ENCODE assay signal across 8 cellular contexts in genomic region chr17:58329035-58329807, GRCh38. TPM values are rescaled to one million over a fixed set of nuclear protein-coding genes. Genes with fewer than 3 reads are reported as not detected.
A peak's percentile ranks its signal among the peaks of the same experiment; 100 is the strongest.
DNase-seq lines count a peak whose midpoint lies in the region; ATAC-seq and TF ChIP-seq lines count a peak whose summit lies in the region.

No MANE protein-coding gene starts in this region.

- peaks cover 54% of the 10 kb centered on the region for H3K4me1 Mint-ChIP-seq in CD8-positive, alpha-beta T cell (ENCODE audit: low read depth)
- H3K4me1 Mint-ChIP-seq in WTC11: peaks cover 57% of the 10 kb centered on the region
- H3K4me1 Mint-ChIP-seq in neural crest cell: peaks cover 40% of the 10 kb centered on the region

- H3K27me3 ChIP-seq in CD8-positive, alpha-beta T cell (ENCODE audit: insufficient read depth, low read length): no peaks in the 10 kb centered on the region
- H3K27me3 ChIP-seq in colonic mucosa (no peaks in the 10 kb centered on the region), upper lobe of left lung (peaks cover 0 to 5% (median 0%) of the 10 kb centered on the region in 4 donors), testis (no peaks in the 10 kb centered on the region)

- no peaks in the 10 kb centered on the region for H3K27me3 Mint-ChIP-seq in CD8-positive, alpha-beta T cell (ENCODE audit: low read depth)
- peaks cover 11% of the 10 kb centered on the region for H3K27me3 Mint-ChIP-seq in WTC11 (ENCODE audit: low read depth)
- no peaks in the 10 kb centered on the region for H3K27me3 Mint-ChIP-seq in neural crest cell (ENCODE audit: low read depth)

- TF ChIP-seq CTCF in CD8-positive, alpha-beta T cell (IDR thresholded peaks at IDR 0.05): peak; percentile 84
- TF ChIP-seq CTCF in WTC11 (IDR thresholded peaks at IDR 0.05) (0 out of 2 replicates have a peak, but pooled peaks have one; percentile 16), colonic mucosa (IDR thresholded peaks at IDR 0.05) (no peak), neural crest cell (conservative IDR thresholded peaks at IDR 0.05) (no peak), upper lobe of left lung (IDR thresholded peaks at IDR 0.05) (peak in 5 of 6 experiments; percentile 11 to 30 (median 20)), testis (IDR thresholded peaks at IDR 0.05) (no peak)

- H3K9ac ChIP-seq in colonic mucosa (ENCODE audit: low read depth in 2 of 2, low read length in 2 of 2): peak overlapping the region in 1 of 2 donors; percentile 34

- peak in 6 of 7 experiments; percentile 56 to 90 (median 76) for DNase-seq in CD8-positive, alpha-beta T cell
- DNase-seq in WTC11 (ENCODE audit: low spot score): peak; percentile 61
- no peak for DNase-seq in colonic mucosa
- no peak for DNase-seq in neural crest cell (ENCODE audit: low read depth, low spot score)
- peak in 1 of 2 donors; percentile 74 for DNase-seq in upper lobe of left lung
- no peak for DNase-seq in testis

- H3K4me3 Mint-ChIP-seq in CD8-positive, alpha-beta T cell: peak overlapping the region; percentile 92
- H3K4me3 Mint-ChIP-seq in WTC11 (peak overlapping the region; percentile 41), neural crest cell (peak overlapping the region; percentile 64)

- ATAC-seq in CD8-positive, alpha-beta T cell: peak; percentile 36
- ATAC-seq in GM19467 (IDR thresholded peaks at IDR 0.05; ENCODE audit: unreplicated experiment) (peak; percentile 38), HG03558 (IDR thresholded peaks at IDR 0.05; ENCODE audit: extremely low read depth, unreplicated experiment) (peak; percentile 27), WTC11 (peak; percentile 48), upper lobe of left lung (ENCODE audit: low FRiP score in 2 of 2) (peak; percentile 53 to 61)

- 26 to 46% methylated on average over 10 to 16 of the region's 16 CpGs for WGBS in upper lobe of left lung, 2 donors
- WGBS in testis, 2 donors: 49 to 57% methylated on average over 16 of the region's 16 CpGs

- POLR2A ChIA-PET in CD8-positive, alpha-beta T cell (lab: Charles Lee): interaction anchor here (1.1 to 19.1 kb wide), 7 partner anchors 12 to 88 kb away, joined by 3 to 773 read pairs (median 9); partner anchors contain the start of genes RNF43 and SUPT4H1
- POLR2A ChIA-PET in WTC11 (lab: Charles Lee): no interaction called here

- H3K9me3 Mint-ChIP-seq in CD8-positive, alpha-beta T cell: no peaks in the 10 kb centered on the region
- H3K9me3 Mint-ChIP-seq in WTC11 (no peaks in the 10 kb centered on the region), neural crest cell (no peaks in the 10 kb centered on the region)

- peak overlapping the region; percentile 96 for H3K27ac Mint-ChIP-seq in CD8-positive, alpha-beta T cell
- H3K27ac Mint-ChIP-seq in WTC11: peak overlapping the region; percentile 44
- H3K27ac Mint-ChIP-seq in neural crest cell (ENCODE audit: unreplicated experiment): peak overlapping the region; percentile 63

- H3K36me3 ChIP-seq in CD8-positive, alpha-beta T cell (ENCODE audit: insufficient read depth, low read length): peaks cover 15% of the 10 kb centered on the region
- H3K36me3 ChIP-seq in colonic mucosa (no peaks in the 10 kb centered on the region), upper lobe of left lung (no peaks in the 10 kb centered on the region), testis (ENCODE audit: low read depth, missing control alignments) (no peaks in the 10 kb centered on the region)

- H3K9me3 ChIP-seq in CD8-positive, alpha-beta T cell (ENCODE audit: low read length): no peaks in the 10 kb centered on the region
- H3K9me3 ChIP-seq in colonic mucosa: no peaks in the 10 kb centered on the region
- no peaks in the 10 kb centered on the region for H3K9me3 ChIP-seq in upper lobe of left lung
- H3K9me3 ChIP-seq in testis: no peaks in the 10 kb centered on the region

- H3K27ac ChIP-seq in CD8-positive, alpha-beta T cell (ENCODE audit: low read depth, low read length): peak overlapping the region; percentile 48
- peak overlapping the region; percentile 36 for H3K27ac ChIP-seq in colonic mucosa
- peak overlapping the region; percentile 17 to 49 (median 44) for H3K27ac ChIP-seq in upper lobe of left lung
- no peak overlapping the region for H3K27ac ChIP-seq in testis

- H3K36me3 Mint-ChIP-seq in CD8-positive, alpha-beta T cell: peaks cover 41% of the 10 kb centered on the region
- H3K36me3 Mint-ChIP-seq in WTC11 (no peaks in the 10 kb centered on the region), neural crest cell (ENCODE audit: low read depth) (no peaks in the 10 kb centered on the region)

- TF ChIP-seq POLR2A in upper lobe of left lung (IDR thresholded peaks at IDR 0.05) (peak in 2 of 4 donors; percentile 12 to 33), testis (IDR thresholded peaks at IDR 0.05) (no peak)

- peaks cover 47% of the 10 kb centered on the region for H3K4me1 ChIP-seq in CD8-positive, alpha-beta T cell (ENCODE audit: insufficient read depth, low read length)
- H3K4me1 ChIP-seq in colonic mucosa: no peaks in the 10 kb centered on the region
- H3K4me1 ChIP-seq in upper lobe of left lung: peaks cover 4 to 26% (median 17%) of the 10 kb centered on the region in 4 donors
- peaks cover 8% of the 10 kb centered on the region for H3K4me1 ChIP-seq in testis

- no peak for TF ChIP-seq EP300 in upper lobe of left lung (IDR thresholded peaks at IDR 0.05)

- intact Hi-C loops in CD8-positive, alpha-beta T cell (cut with DNase I, micrococcal nuclease): loop anchor here (1.0 to 5.0 kb wide), 7 partner anchors 8 to 1497 kb away; partner anchors contain the start of genes C17orf67 (in 1 of the 2), DGKE (in 1 of the 2) and SUPT4H1 (in 1 of the 2)
- intact Hi-C loops in colonic mucosa (cut with DNase I): no loop called here
- intact Hi-C loops in testis (cut with DNase I; ENCODE audit: low total_unique reads): no loop called here

- CTCF ChIA-PET in CD8-positive, alpha-beta T cell (lab: Charles Lee): interaction anchor here (1.8 to 17.5 kb wide), 2 partner anchors 12 to 23 kb away, joined by 13 to 587 read pairs; partner anchors contain the start of gene SUPT4H1
- CTCF ChIA-PET in WTC11 (lab: Charles Lee): interaction anchor here (1.9 to 4.1 kb wide), 3 partner anchors 8 to 23 kb away, joined by 9 to 36 read pairs (median 36); partner anchors contain the start of gene SUPT4H1

- H3K4me3 ChIP-seq in CD8-positive, alpha-beta T cell (ENCODE audit: low read depth, low read length): peak overlapping the region; percentile 90
- H3K4me3 ChIP-seq in colonic mucosa: no peak overlapping the region
- H3K4me3 ChIP-seq in upper lobe of left lung: peak overlapping the region in 3 of 4 donors; percentile 9 to 70 (median 58)
- H3K4me3 ChIP-seq in testis: no peak overlapping the region

TF ChIP-seq in WTC11, 78 proteins besides CTCF, POLR2A, EP300 and RAD21 (continues in another document):
- TF ChIP-seq TCF7 (CRISPR knock-in tag; IDR thresholded peaks at IDR 0.05; ENCODE audit: low read depth) (no peak), HMGA2 (CRISPR knock-in tag; IDR thresholded peaks at IDR 0.05) (no peak), JAZF1 (CRISPR knock-in tag; IDR thresholded peaks at IDR 0.05) (no peak), ZNF281 (CRISPR knock-in tag; IDR thresholded peaks at IDR 0.05) (no peak), EMX1 (CRISPR knock-in tag; IDR thresholded peaks at IDR 0.05) (no peak)
- TF ChIP-seq, protein P1, sequence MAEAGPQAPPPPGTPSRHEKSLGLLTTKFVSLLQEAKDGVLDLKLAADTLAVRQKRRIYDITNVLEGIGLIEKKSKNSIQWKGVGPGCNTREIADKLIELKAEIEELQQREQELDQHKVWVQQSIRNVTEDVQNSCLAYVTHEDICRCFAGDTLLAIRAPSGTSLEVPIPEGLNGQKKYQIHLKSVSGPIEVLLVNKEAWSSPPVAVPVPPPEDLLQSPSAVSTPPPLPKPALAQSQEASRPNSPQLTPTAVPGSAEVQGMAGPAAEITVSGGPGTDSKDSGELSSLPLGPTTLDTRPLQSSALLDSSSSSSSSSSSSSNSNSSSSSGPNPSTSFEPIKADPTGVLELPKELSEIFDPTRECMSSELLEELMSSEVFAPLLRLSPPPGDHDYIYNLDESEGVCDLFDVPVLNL (CRISPR knock-in tag; IDR thresholded peaks at IDR 0.05; ENCODE audit: borderline replicate concordance, low read depth): no peak

RNA-seq across cellular contexts. Expression of gene TSPOAP1, which starts 0.6 kb away (rescaled TPM):
- total RNA-seq in CD8-positive, alpha-beta T cell: 10 to 100 TPM; 27.9 to 35.3 TPM
- total RNA-seq in WTC11 (2021) (10.9 to 19.0 TPM (median 16.4 TPM) in 3 replicates), colonic mucosa (1 to 10 TPM; 3.7 to 5.4 TPM), neural crest cell (27.9 and 30.5 TPM in 2 replicates), upper lobe of left lung (10 to 100 TPM; 14.0 to 50.3 (median 24.1) TPM), testis (10 to 100 TPM in 1 of 2 donors, 1 to 10 TPM in 1; 7.2 to 13.0 TPM)
- 8.2 TPM for polyA plus RNA-seq in testis (ENCODE audit: insufficient read depth, low read depth, low replicate concordance)

RNA-seq across cellular contexts. Expression of gene SUPT4H1, which starts 22.8 kb away (rescaled TPM):
- 10 to 100 TPM; 45.2 to 59.7 TPM for total RNA-seq in CD8-positive, alpha-beta T cell
- 85.5 to 91.1 TPM (median 89.3 TPM) in 3 replicates for total RNA-seq in WTC11 (2021)
- 10 to 100 TPM; 68.7 to 75.3 TPM for total RNA-seq in colonic mucosa
- total RNA-seq in neural crest cell: 79.1 and 83.8 TPM in 2 replicates
- 10 to 100 TPM; 22.0 to 80.5 (median 40.4) TPM for total RNA-seq in upper lobe of left lung
- 10 to 100 TPM; 59.3 to 64.4 TPM for total RNA-seq in testis
- polyA plus RNA-seq in testis (ENCODE audit: insufficient read depth, low read depth, low replicate concordance): 98.5 TPM

RNA-seq across cellular contexts. Expression of gene MPO, which starts 48.5 kb away (rescaled TPM):
- total RNA-seq in CD8-positive, alpha-beta T cell: not detected
- total RNA-seq in WTC11 (2021) (not detected in 3 replicates), colonic mucosa (not detected), neural crest cell (not detected in 2 replicates), upper lobe of left lung (1 to 10 TPM in 4 of 6 donors, under 1 TPM in 2; 0.71 to 4.6 (median 1.0) TPM), testis (1 to 10 TPM in 1 of 2 donors, under 1 TPM in 1; 0.87 to 1.1 TPM)
- 0.87 TPM for polyA plus RNA-seq in testis (ENCODE audit: insufficient read depth, low read depth, low replicate concordance)

Comparison
In these comparisons a context has a peak if more than half of its experiments do, and no peak if none do; other contexts are left out.
1. DNase-seq: peak in CD8-positive, alpha-beta T cell (6 of 7) and WTC11 (single experiment); none in colonic mucosa (single experiment), neural crest cell (single experiment) and testis (single experiment).
2. H3K27ac ChIP-seq: peak in CD8-positive, alpha-beta T cell (single experiment), colonic mucosa (single experiment) and upper lobe of left lung (4 of 4); none in testis (0 of 2).
3. H3K4me3 ChIP-seq: peak in CD8-positive, alpha-beta T cell (single experiment) and upper lobe of left lung (3 of 4); none in colonic mucosa (single experiment) and testis (0 of 2).
4. H3K27ac Mint-ChIP-seq: peak in every context shown above with its lines; median percentile 96 in CD8-positive, alpha-beta T cell; 63 in neural crest cell; 44 in WTC11.
5. H3K4me3 Mint-ChIP-seq: peak in every context shown above with its lines; median percentile 92 in CD8-positive, alpha-beta T cell; 64 in neural crest cell; 41 in WTC11.
6. CTCF ChIP-seq: peak in CD8-positive, alpha-beta T cell (single experiment), WTC11 (single experiment) and upper lobe of left lung (5 of 6); none in colonic mucosa (single experiment), neural crest cell (single experiment) and testis (0 of 3).
7. intact Hi-C loops: an anchor here in CD8-positive, alpha-beta T cell (1.0 to 5.0 kb wide); none called in colonic mucosa and testis.
8. Peak in every context shown above with its lines, with median percentiles within 50 percentile points of each other: ATAC-seq.